ENCODE assay signal across 8 cellular contexts in genomic region chr3:48504051-48504946, GRCh38. TPM values are rescaled to one million over a fixed set of nuclear protein-coding genes. Genes with fewer than 3 reads are reported as not detected.
DNase-seq lines count a peak whose midpoint lies in the region; ATAC-seq and TF ChIP-seq lines count a peak whose summit lies in the region.

Gene SHISA5 (minus strand): TSS chr3:48504174. CDS start chr3:48504094, 80 bp downstream.

- H3K27me3 Mint-ChIP-seq in activated naive CD8-positive, alpha-beta T cell treated with anti-CD3 and anti-CD28 coated beads, Interleukin-2, amount 10 ng/mL, durations not matched to agents 7 days and 5 days, result no peaks in the 10 kb centered on the region
- H3K27me3 Mint-ChIP-seq in osteocyte (ENCODE audit: unreplicated experiment), result no peaks in the 10 kb centered on the region

- intact Hi-C loops in head of caudate nucleus (cut with DNase I), result no loop called here

- peak; percentile 63 for ATAC-seq in activated naive CD8-positive, alpha-beta T cell treated with anti-CD3 and anti-CD28 coated beads, Interleukin-2, amount 10 ng/mL, durations not matched to agents 7 days and 5 days (ENCODE audit: low read depth)
- ATAC-seq in upper lobe of left lung (ENCODE audit: low FRiP score in 2 of 2) (peak; percentile 78 to 95), GM21528 (IDR thresholded peaks at IDR 0.05; ENCODE audit: low FRiP score, unreplicated experiment) (no peak)

- peak within 1 kb of the TSS; percentile 84 for H3K27ac Mint-ChIP-seq in activated naive CD8-positive, alpha-beta T cell treated with anti-CD3 and anti-CD28 coated beads, Interleukin-2, amount 10 ng/mL, durations not matched to agents 7 days and 5 days
- peak within 1 kb of the TSS; percentile 88 for H3K27ac Mint-ChIP-seq in osteocyte (ENCODE audit: unreplicated experiment)

- no peaks in the 10 kb centered on the region for H3K9me3 Mint-ChIP-seq in activated naive CD8-positive, alpha-beta T cell treated with anti-CD3 and anti-CD28 coated beads, Interleukin-2, amount 10 ng/mL, durations not matched to agents 7 days and 5 days
- no peaks in the 10 kb centered on the region for H3K9me3 Mint-ChIP-seq in osteocyte (ENCODE audit: unreplicated experiment)

- no peak within 1 kb of the TSS for H3K27ac ChIP-seq in SK-N-MC
- H3K27ac ChIP-seq in upper lobe of left lung, result peak within 1 kb of the TSS; percentile 91 to 96 (median 94)

- no peak for TF ChIP-seq CTCF in AG10803 (conservative IDR thresholded peaks at IDR 0.05; ENCODE audit: low read length)
- no peak for TF ChIP-seq CTCF in osteocyte (IDR thresholded peaks at IDR 0.05)
- TF ChIP-seq CTCF in upper lobe of left lung (IDR thresholded peaks at IDR 0.05), result no peak

- H3K36me3 ChIP-seq in SK-N-MC (ENCODE audit: insufficient read depth, low read length) (no peaks in the 10 kb centered on the region), upper lobe of left lung (peaks cover 0 to 13% (median 5%) of the 10 kb centered on the region in 4 donors)

- peaks cover 48% of the 10 kb centered on the region for H3K4me1 Mint-ChIP-seq in activated naive CD8-positive, alpha-beta T cell treated with anti-CD3 and anti-CD28 coated beads, Interleukin-2, amount 10 ng/mL, durations not matched to agents 7 days and 5 days
- peaks cover 24% of the 10 kb centered on the region for H3K4me1 Mint-ChIP-seq in osteocyte (ENCODE audit: unreplicated experiment)

- peak in 1 of 4 donors; percentile 13 for TF ChIP-seq EP300 in upper lobe of left lung (IDR thresholded peaks at IDR 0.05)

- no peaks in the 10 kb centered on the region for H3K9me3 ChIP-seq in SK-N-MC (ENCODE audit: low read depth, low read length)
- H3K9me3 ChIP-seq in upper lobe of left lung, result no peaks in the 10 kb centered on the region

- WGBS in upper lobe of left lung, 2 donors, result 1 to 4% methylated on average over 37 to 51 of the region's 66 CpGs

- POLR2A ChIA-PET in activated naive CD8-positive, alpha-beta T cell treated with anti-CD3 and anti-CD28 coated beads, Interleukin-2, amount 10 ng/mL, durations not matched to agents 7 days and 5 days (lab: Charles Lee), result interaction anchor here (0.7 to 3.8 kb wide), 10 partner anchors 19 to 64 kb away, joined by 3 to 41 read pairs (median 4); partner anchors contain the start of genes ATRIP, CCDC51 and TMA7

- peak within 1 kb of the TSS; percentile 74 for H3K4me3 Mint-ChIP-seq in activated naive CD8-positive, alpha-beta T cell treated with anti-CD3 and anti-CD28 coated beads, Interleukin-2, amount 10 ng/mL, durations not matched to agents 7 days and 5 days
- peak within 1 kb of the TSS; percentile 80 for H3K4me3 Mint-ChIP-seq in osteocyte (ENCODE audit: unreplicated experiment)

- H3K9ac ChIP-seq in SK-N-MC (ENCODE audit: insufficient read length), result peak within 1 kb of the TSS; percentile 32

- peak; percentile 69 for DNase-seq in AG10803 (ENCODE audit: low read depth)
- no peak for DNase-seq in H4 (ENCODE audit: low spot score)
- DNase-seq in SK-N-MC (ENCODE audit: low read depth, low spot score), result no peak
- peak; percentile 72 for DNase-seq in activated naive CD8-positive, alpha-beta T cell treated with anti-CD3 and anti-CD28 coated beads, Interleukin-2, amount 10 ng/mL, durations not matched to agents 7 days and 5 days
- peak; percentile 24 to 88 (median 68) for DNase-seq in head of caudate nucleus
- DNase-seq in osteocyte (ENCODE audit: extremely low spot score, unreplicated experiment), result no peak
- peak; percentile 76 to 96 for DNase-seq in upper lobe of left lung

- H3K4me3 ChIP-seq in AG10803 (ENCODE audit: low read length) (peak within 1 kb of the TSS; percentile 82), SK-N-MC (peak within 1 kb of the TSS; percentile 73), upper lobe of left lung (peak within 1 kb of the TSS; percentile 31 to 94 (median 74))

- peaks cover 18 to 49% (median 28%) of the 10 kb centered on the region in 4 donors for H3K4me1 ChIP-seq in upper lobe of left lung

- TF ChIP-seq POLR2A in upper lobe of left lung (IDR thresholded peaks at IDR 0.05), result peak in 3 of 4 donors; percentile 1 to 63 (median 44)

- H3K27me3 ChIP-seq in upper lobe of left lung, result no peaks in the 10 kb centered on the region

- H3K36me3 Mint-ChIP-seq in activated naive CD8-positive, alpha-beta T cell treated with anti-CD3 and anti-CD28 coated beads, Interleukin-2, amount 10 ng/mL, durations not matched to agents 7 days and 5 days, result peaks cover 12% of the 10 kb centered on the region
- H3K36me3 Mint-ChIP-seq in osteocyte (ENCODE audit: unreplicated experiment), result no peaks in the 10 kb centered on the region

RNA-seq across cellular contexts. Expression of gene SHISA5, which starts in this region (rescaled TPM):
- total RNA-seq in H4 (2014; rRNA removed; shearing (Covaris generic)), result 100 and 108 TPM in 2 replicates
- 100 to 1,000 TPM; 215 to 224 TPM for total RNA-seq in activated naive CD8-positive, alpha-beta T cell treated with anti-CD3 and anti-CD28 coated beads, Interleukin-2, amount 10 ng/mL, durations not matched to agents 7 days and 5 days
- 203 and 211 TPM in 2 replicates for total RNA-seq in osteocyte
- 100 to 1,000 TPM in 4 of 6 donors, 10 to 100 TPM in 2; 67.1 to 228 (median 148) TPM for total RNA-seq in upper lobe of left lung

Comparison
In these comparisons a context has a peak if more than half of its experiments do, and no peak if none do; other contexts are left out.
1. DNase-seq: peak in AG10803 (single experiment), activated naive CD8-positive, alpha-beta T cell treated with anti-CD3 and anti-CD28 coated beads, Interleukin-2, amount 10 ng/mL, durations not matched to agents 7 days and 5 days (single experiment), head of caudate nucleus (42 of 42) and upper lobe of left lung (2 of 2); none in H4 (single experiment), SK-N-MC (single experiment) and osteocyte (single experiment).
2. Peak in every context shown above with its lines, with median percentiles within 50 percentile points of each other: H3K4me3 ChIP-seq.